16 cellular contexts compared by ENCODE assay signal in genomic region chr6:67606905-67607828, GRCh38.
DNase-seq lines count a peak whose midpoint lies in the region; ATAC-seq, FAIRE-seq and TF ChIP-seq lines count a peak whose summit lies in the region.
"Had no signal": no experiment of that assay in that cellular context is flagged by ENCODE, and none has a peak within 500 bp of the region (broad histone marks: within the 10 kb centered on the region; RNA-seq: fewer than 3 reads in every experiment).

No MANE protein-coding gene starts in this region.

- H3K36me3 ChIP-seq in liver (ENCODE audit: control insufficient read depth in 4 of 4, insufficient read depth in 3 of 4, low read depth in 1 of 4, low read length in 3 of 4), result no peaks in the 10 kb centered on the region
- H3K36me3 ChIP-seq in HepG2 (replicated peaks in 1 of 2; ENCODE audit: control insufficient read depth in 1 of 2, insufficient read depth in 2 of 2, low read length in 2 of 2), result no peaks in the 10 kb centered on the region

- TF ChIP-seq POLR2A in HepG2 (IDR thresholded peaks at IDR 0.05; ENCODE audit: insufficient read depth in 1 of 2, low read depth in 2 of 2, low read length in 2 of 2), result no peak

- no peaks in the 10 kb centered on the region for H3K36me3 Mint-ChIP-seq in T-helper 17 cell (ENCODE audit: low read depth)
- H3K36me3 Mint-ChIP-seq in activated CD4-positive, alpha-beta T cell treated with anti-CD3 and anti-CD28 coated beads, Interleukin-2, amount 10 ng/mL, durations not matched to agents 24 days and 14 days (ENCODE audit: low read depth), result no peaks in the 10 kb centered on the region
- no peaks in the 10 kb centered on the region for H3K36me3 Mint-ChIP-seq in activated naive CD8-positive, alpha-beta T cell treated with anti-CD3 and anti-CD28 coated beads for 36 hours
- H3K36me3 Mint-ChIP-seq: stimulated activated memory B cell treated with anti-CD40 and anti-IgM and Interleukin-4, amounts not matched to agents 10 μg/mL and 1 μg/mL and 100 μg/mL, for 72 hours had no signal

- POLR2A ChIA-PET in HepG2 (lab: Yijun Ruan, JAX), result no interaction called here

- H3K27me3 ChIP-seq in liver (ENCODE audit: control insufficient read depth in 4 of 4, insufficient read depth in 4 of 4, low read length in 3 of 4), result no peaks in the 10 kb centered on the region
- H3K27me3 ChIP-seq in HepG2 (ENCODE audit: control insufficient read depth in 1 of 2, insufficient read depth in 2 of 2, low read length in 2 of 2), result no peaks in the 10 kb centered on the region

- no peaks in the 10 kb centered on the region for H3K9me3 Mint-ChIP-seq in activated CD4-positive, alpha-beta T cell treated with anti-CD3 and anti-CD28 coated beads, Interleukin-2, amount 10 ng/mL, durations not matched to agents 24 days and 14 days
- peaks cover 3% of the 10 kb centered on the region for H3K9me3 Mint-ChIP-seq in activated naive CD8-positive, alpha-beta T cell treated with anti-CD3 and anti-CD28 coated beads for 36 hours
- H3K9me3 Mint-ChIP-seq: activated naive CD8-positive, alpha-beta T cell treated with anti-CD3 and anti-CD28 coated beads, Interleukin-2, amount 50 U/mL, for 24 hours; stimulated activated memory B cell treated with anti-CD40 and anti-IgM and Interleukin-4, amounts not matched to agents 10 μg/mL and 1 μg/mL and 100 μg/mL, for 72 hours had no signal

- H3K4me1 ChIP-seq in liver (ENCODE audit: control insufficient read depth in 4 of 4, insufficient read depth in 4 of 4, low read length in 3 of 4) (peaks cover 0 to 20% (median 15%) of the 10 kb centered on the region in 4 donors), HepG2 (ENCODE audit: insufficient read depth, low read length) (no peaks in the 10 kb centered on the region)

- H3K9ac ChIP-seq in liver (ENCODE audit: low read depth in 1 of 2, low read length in 2 of 2), result no peak overlapping the region
- H3K9ac ChIP-seq in HepG2 (ENCODE audit: insufficient read depth, low read depth, low read length), result no peak overlapping the region

- H3K27ac ChIP-seq in liver (ENCODE audit: low read depth in 1 of 2, low read length in 2 of 2), result peak overlapping the region in 1 of 2 donors; percentile 34
- H3K27ac ChIP-seq in HepG2 (ENCODE audit: extremely low read length, insufficient read depth, low read length), result no peak overlapping the region

- BruUV-seq in HepG2 (replicated peaks; lab: Mats Ljungman, UMichigan), result no TSS peak

- H3K4me3 ChIP-seq in liver (ENCODE audit: low read depth in 1 of 3, low read length in 3 of 3) (no peak overlapping the region), HepG2 (replicated peaks in 1 of 3; ENCODE audit: insufficient read depth in 1 of 3, low read depth in 2 of 3, low read length in 3 of 3) (no peak overlapping the region)
- H3K4me3 ChIP-seq: mucosa of descending colon had no signal

- H2AFZ ChIP-seq in HepG2 (ENCODE audit: low read length), result no peak overlapping the region

- in situ Hi-C loops in HepG2 (cut with HindIII; ENCODE audit: extremely low pct_ligation_motif_present, low pct_unique_long_range_greater_than_20kb), result no loop called here

- no peaks in the 10 kb centered on the region for H3K27me3 Mint-ChIP-seq in T-helper 17 cell
- H3K27me3 Mint-ChIP-seq in activated CD4-positive, alpha-beta T cell treated with anti-CD3 and anti-CD28 coated beads, Interleukin-2, amount 10 ng/mL, durations not matched to agents 24 days and 14 days, result no peaks in the 10 kb centered on the region
- H3K27me3 Mint-ChIP-seq in activated naive CD8-positive, alpha-beta T cell treated with anti-CD3 and anti-CD28 coated beads for 36 hours, result no peaks in the 10 kb centered on the region
- H3K27me3 Mint-ChIP-seq: activated naive CD8-positive, alpha-beta T cell treated with anti-CD3 and anti-CD28 coated beads, Interleukin-2, amount 50 U/mL, for 24 hours; stimulated activated memory B cell treated with anti-CD40 and anti-IgM and Interleukin-4, amounts not matched to agents 10 μg/mL and 1 μg/mL and 100 μg/mL, for 72 hours had no signal

- H4K20me1 ChIP-seq in HepG2 (ENCODE audit: insufficient read depth, low read length), result no peaks in the 10 kb centered on the region

- intact Hi-C loops in HepG2 (cut with micrococcal nuclease; ENCODE audit: unreplicated experiment), result no loop called here
- intact Hi-C loops in activated CD4-positive, alpha-beta T cell treated with anti-CD3 and anti-CD28 coated beads, Interleukin-2, amount 10 ng/mL, durations not matched to agents 24 days and 14 days (cut with micrococcal nuclease), result no loop called here

- no peaks in the 10 kb centered on the region for H3K79me2 ChIP-seq in HepG2 (ENCODE audit: insufficient read depth, low read length)

- ATAC-seq in HepG2, result no peak
- no peak for ATAC-seq in T-helper 17 cell
- ATAC-seq: activated naive CD8-positive, alpha-beta T cell treated with anti-CD3 and anti-CD28 coated beads, Interleukin-2, amount 50 U/mL, for 24 hours; mucosa of descending colon; stimulated activated memory B cell treated with anti-CD40 and anti-IgM and Interleukin-4, amounts not matched to agents 10 μg/mL and 1 μg/mL and 100 μg/mL, for 72 hours had no signal

- no peak for FAIRE-seq in HepG2 (lab: Jason Lieb, UNC)

- CTCF ChIA-PET in HepG2 (lab: Yijun Ruan, JAX; ENCODE audit: low intra/inter-chr PET ratio, low total read pairs), result no interaction called here

- no peak for TF ChIP-seq RAD21 in liver (IDR thresholded peaks at IDR 0.05)
- TF ChIP-seq RAD21 in HepG2 (CRISPR knock-in tag; IDR thresholded peaks at IDR 0.05), result no peak

- WGBS in liver, result 33% methylated on average over 5 of the region's 5 CpGs
- 2% methylated on average over 5 of the region's 5 CpGs for WGBS in HepG2 (ENCODE audit: low lambda C conversion rate)

- no peaks in the 10 kb centered on the region for H3K4me1 Mint-ChIP-seq in T-helper 17 cell
- no peaks in the 10 kb centered on the region for H3K4me1 Mint-ChIP-seq in activated CD4-positive, alpha-beta T cell treated with anti-CD3 and anti-CD28 coated beads, Interleukin-2, amount 10 ng/mL, durations not matched to agents 24 days and 14 days
- no peaks in the 10 kb centered on the region for H3K4me1 Mint-ChIP-seq in activated naive CD8-positive, alpha-beta T cell treated with anti-CD3 and anti-CD28 coated beads for 36 hours
- H3K4me1 Mint-ChIP-seq: activated naive CD8-positive, alpha-beta T cell treated with anti-CD3 and anti-CD28 coated beads, Interleukin-2, amount 50 U/mL, for 24 hours; stimulated activated memory B cell treated with anti-CD40 and anti-IgM and Interleukin-4, amounts not matched to agents 10 μg/mL and 1 μg/mL and 100 μg/mL, for 72 hours had no signal

- TF ChIP-seq EP300 in HepG2 (IDR thresholded peaks at IDR 0.05; ENCODE audit: low read depth in 2 of 2, low read length in 2 of 2), result no peak
- TF ChIP-seq EP300 in HepG2 (CRISPR knock-in tag; IDR thresholded peaks at IDR 0.05; ENCODE audit: borderline replicate concordance), result no peak

- H3K4me3 Mint-ChIP-seq in T-helper 17 cell, result no peak overlapping the region
- H3K4me3 Mint-ChIP-seq in activated CD4-positive, alpha-beta T cell treated with anti-CD3 and anti-CD28 coated beads, Interleukin-2, amount 10 ng/mL, durations not matched to agents 24 days and 14 days, result no peak overlapping the region
- no peak overlapping the region for H3K4me3 Mint-ChIP-seq in activated naive CD8-positive, alpha-beta T cell treated with anti-CD3 and anti-CD28 coated beads for 36 hours
- H3K4me3 Mint-ChIP-seq: activated naive CD8-positive, alpha-beta T cell treated with anti-CD3 and anti-CD28 coated beads, Interleukin-2, amount 50 U/mL, for 24 hours; stimulated activated memory B cell treated with anti-CD40 and anti-IgM and Interleukin-4, amounts not matched to agents 10 μg/mL and 1 μg/mL and 100 μg/mL, for 72 hours had no signal

- H3K9me3 ChIP-seq in liver (ENCODE audit: control insufficient read depth in 4 of 4, low read length in 3 of 4), result no peaks in the 10 kb centered on the region
- no peaks in the 10 kb centered on the region for H3K9me3 ChIP-seq in HepG2 (ENCODE audit: low read length)
- H3K9me3 ChIP-seq in T-helper 17 cell (ENCODE audit: control insufficient read depth, low read length, poor library complexity, severe bottlenecking), result no peaks in the 10 kb centered on the region

- TF ChIP-seq CTCF in liver (IDR thresholded peaks at IDR 0.05; ENCODE audit: low read depth, low read length, missing input control) (no peak), HepG2 (CRISPR knock-in tag; IDR thresholded peaks at IDR 0.05) (no peak)

- no peak overlapping the region for H3K4me2 ChIP-seq in HepG2 (ENCODE audit: low read depth, low read length)

- DNase-seq in HepG2 (ENCODE audit: low spot score) (no peak), OCI-M1 (lab: John Stamatoyannopoulos, UW) (peak; percentile 54), dedifferentiated amniotic fluid mesenchymal stem cell (ENCODE audit: extremely low spot score) (peak; percentile 73), cerebellum (ENCODE audit: low spot score) (no peak), T-helper 17 cell (no peak)
- no peak for DNase-seq in activated CD4-positive, alpha-beta T cell treated with anti-CD3 and anti-CD28 coated beads, Interleukin-2, amount 10 ng/mL, durations not matched to agents 24 days and 14 days
- no peak for DNase-seq in activated naive CD8-positive, alpha-beta T cell treated with anti-CD3 and anti-CD28 coated beads for 36 hours
- DNase-seq: activated CD8-positive, alpha-beta memory T cell treated with anti-CD3 and anti-CD28 coated beads, Interleukin-2, amount 50 U/mL, for 4 hours; activated naive CD8-positive, alpha-beta T cell treated with anti-CD3 and anti-CD28 coated beads, Interleukin-2, amount 50 U/mL, for 24 hours; Calu3; foreskin melanocyte; mucosa of descending colon; NCI-H2227 treated with DMSO at 0.1 percent for 48 hours; stimulated activated CD4-positive, alpha-beta T cell treated with anti-CD3 and anti-CD28 coated beads, Interleukin-4, amount 100 ng/mL, for 1 hour had no signal

- H3K27ac Mint-ChIP-seq in T-helper 17 cell, result no peak overlapping the region
- no peak overlapping the region for H3K27ac Mint-ChIP-seq in activated CD4-positive, alpha-beta T cell treated with anti-CD3 and anti-CD28 coated beads, Interleukin-2, amount 10 ng/mL, durations not matched to agents 24 days and 14 days
- H3K27ac Mint-ChIP-seq in activated naive CD8-positive, alpha-beta T cell treated with anti-CD3 and anti-CD28 coated beads for 36 hours, result no peak overlapping the region
- H3K27ac Mint-ChIP-seq: activated naive CD8-positive, alpha-beta T cell treated with anti-CD3 and anti-CD28 coated beads, Interleukin-2, amount 50 U/mL, for 24 hours; stimulated activated memory B cell treated with anti-CD40 and anti-IgM and Interleukin-4, amounts not matched to agents 10 μg/mL and 1 μg/mL and 100 μg/mL, for 72 hours had no signal

TF ChIP-seq in liver, 16 proteins besides CTCF, POLR2A, EP300 and RAD21 (continues in another document):
- TF ChIP-seq GABPA (IDR thresholded peaks at IDR 0.05 in 1 of 2, conservative IDR thresholded peaks at IDR 0.05 in 1 of 2) (no peak), NR2F2 (IDR thresholded peaks at IDR 0.05) (no peak), TAF1 (conservative IDR thresholded peaks at IDR 0.05) (no peak), HNF4G (IDR thresholded peaks at IDR 0.05) (no peak), SP1 (IDR thresholded peaks at IDR 0.05) (no peak)

Comparison
In these comparisons a context has a peak if more than half of its experiments do, and no peak if none do; other contexts are left out.
1. DNase-seq: peak in OCI-M1 (single experiment) and dedifferentiated amniotic fluid mesenchymal stem cell (single experiment); none in HepG2 (single experiment), cerebellum (single experiment), T-helper 17 cell (0 of 3), activated CD4-positive, alpha-beta T cell treated with anti-CD3 and anti-CD28 coated beads, Interleukin-2, amount 10 ng/mL, durations not matched to agents 24 days and 14 days (single experiment) and activated naive CD8-positive, alpha-beta T cell treated with anti-CD3 and anti-CD28 coated beads for 36 hours (single experiment).